1 cellular context compared by ENCODE assay signal in genomic region chr17:74957935-74958549, GRCh38.
TF ChIP-seq lines count a peak whose summit lies in the region.

No MANE protein-coding gene starts in this region.

TF ChIP-seq in H1, 55 proteins besides CTCF, POLR2A, EP300 and RAD21:
- TF ChIP-seq GABPA (IDR thresholded peaks at IDR 0.05; ENCODE audit: borderline replicate concordance, insufficient read depth, low read length) (peak; percentile 61; the same call in 1 of the 2 replicates), CREB1 (IDR thresholded peaks at IDR 0.05) (0 out of 2 replicates have a peak, but pooled peaks have one; percentile 6), RFX5 (IDR thresholded peaks at IDR 0.05; ENCODE audit: borderline replicate concordance, low read depth, low read length) (no peak)
- TF ChIP-seq, protein P1, sequence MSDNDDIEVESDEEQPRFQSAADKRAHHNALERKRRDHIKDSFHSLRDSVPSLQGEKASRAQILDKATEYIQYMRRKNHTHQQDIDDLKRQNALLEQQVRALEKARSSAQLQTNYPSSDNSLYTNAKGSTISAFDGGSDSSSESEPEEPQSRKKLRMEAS (IDR thresholded peaks at IDR 0.05) = peak; percentile 59
